Comparison of ENCODE assay signal across 20 cellular contexts in the genomic region with DNA sequence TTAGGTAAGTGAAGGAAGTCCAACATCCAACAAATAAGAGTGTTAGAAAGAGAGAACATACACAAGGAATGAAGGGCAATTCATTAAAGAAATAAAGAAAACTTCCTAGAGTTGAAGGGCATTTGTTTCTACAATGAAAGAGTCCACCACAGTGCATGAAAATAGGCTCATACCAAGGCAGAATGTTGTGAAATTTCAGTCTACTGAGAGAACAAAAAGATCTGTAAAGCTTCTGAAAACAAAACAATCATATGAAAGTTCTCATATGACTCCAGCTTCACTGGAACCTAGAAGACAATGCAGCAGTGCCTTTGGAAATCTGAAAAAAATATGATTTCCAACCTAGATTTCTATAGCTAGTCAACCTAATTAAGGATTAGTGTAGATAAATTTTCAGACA. TPM values are rescaled to one million over a fixed set of nuclear protein-coding genes. Genes with fewer than 3 reads are reported as not detected.
DNase-seq lines count a peak whose midpoint lies in the region; ATAC-seq and TF ChIP-seq lines count a peak whose summit lies in the region.
"Had no signal": no experiment of that assay in that cellular context is flagged by ENCODE, and none has a peak within 500 bp of the region (broad histone marks: within the 10 kb centered on the region; RNA-seq: fewer than 3 reads in every experiment).

No MANE protein-coding gene starts in this region.

- CTCF ChIA-PET in naive thymus-derived CD4-positive, alpha-beta T cell (lab: Charles Lee) = interaction anchor here (0.8 to 1.5 kb wide), 4 partner anchors 8 to 100 kb away, joined by 3 to 8 read pairs (median 4); no protein-coding TSS in a partner anchor

- peak; percentile 48 for ATAC-seq in left ventricle myocardium superior
- no peak for ATAC-seq in naive thymus-derived CD4-positive, alpha-beta T cell
- ATAC-seq in HG02571 (IDR thresholded peaks at IDR 0.05; ENCODE audit: unreplicated experiment) = no peak
- ATAC-seq: Panc1 had no signal

- peak overlapping the region in 5 of 9 donors; percentile 0 to 55 (median 6) for H3K27ac Mint-ChIP-seq in naive thymus-derived CD4-positive, alpha-beta T cell

- intact Hi-C loops in left ventricle myocardium superior (cut with micrococcal nuclease) = no loop called here
- intact Hi-C loops in naive thymus-derived CD4-positive, alpha-beta T cell (cut with micrococcal nuclease) = no loop called here

- H3K4me3 Mint-ChIP-seq in naive thymus-derived CD4-positive, alpha-beta T cell = no peak overlapping the region

- H3K4me3 ChIP-seq in right atrium auricular region = no peak overlapping the region
- H3K4me3 ChIP-seq in choroid plexus epithelial cell (ENCODE audit: low read depth, low read length) = no peak overlapping the region
- no peak overlapping the region for H3K4me3 ChIP-seq in naive thymus-derived CD4-positive, alpha-beta T cell (ENCODE audit: low read length)
- no peak overlapping the region for H3K4me3 ChIP-seq in tibial nerve

- peak; percentile 58 to 78 for TF ChIP-seq EP300 in tibial nerve (IDR thresholded peaks at IDR 0.05)

- no peaks in the 10 kb centered on the region for H3K27me3 Mint-ChIP-seq in naive thymus-derived CD4-positive, alpha-beta T cell

- peaks cover 0 to 26% (median 18%) of the 10 kb centered on the region in 7 donors for H3K4me1 Mint-ChIP-seq in naive thymus-derived CD4-positive, alpha-beta T cell

- DNase-seq in left ventricle myocardium superior (no peak), right atrium auricular region (ENCODE audit: low spot score) (no peak), choroid plexus epithelial cell (ENCODE audit: low read depth) (peak; percentile 30), tibial nerve (ENCODE audit: low spot score in 2 of 2) (no peak), iPS-NIHi7 (ENCODE audit: extremely low spot score) (no peak)
- no peak for DNase-seq in naive thymus-derived CD4-positive, alpha-beta T cell
- DNase-seq in activated CD8-positive, alpha-beta memory T cell treated with anti-CD3 and anti-CD28 coated beads for 24 hours = no peak
- DNase-seq: C1 segment of cervical spinal cord, DMS153, EL, GOT3, NCI-H1092, NCI-H2107, NCI-H2227 treated with DMSO at 0.1 percent for 48 hours, NCI-H524 had no signal

- H3K27me3 ChIP-seq in right atrium auricular region (no peaks in the 10 kb centered on the region), tibial nerve (no peaks in the 10 kb centered on the region)
- H3K27me3 ChIP-seq in naive thymus-derived CD4-positive, alpha-beta T cell (ENCODE audit: control insufficient read depth in 2 of 2, insufficient read depth in 2 of 2, low read length in 2 of 2) = no peaks in the 10 kb centered on the region

- TF ChIP-seq CTCF in right atrium auricular region (IDR thresholded peaks at IDR 0.05) (no peak), choroid plexus epithelial cell (conservative IDR thresholded peaks at IDR 0.05; ENCODE audit: low read depth, low read length) (no peak), tibial nerve (IDR thresholded peaks at IDR 0.05) (no peak)

- POLR2A ChIA-PET in naive thymus-derived CD4-positive, alpha-beta T cell (lab: Charles Lee) = interaction anchor here (0.6 to 0.7 kb wide), 2 partner anchors 8 to 85 kb away, joined by 3 to 4 read pairs; no protein-coding TSS in a partner anchor

- H3K4me1 ChIP-seq in right atrium auricular region = no peaks in the 10 kb centered on the region
- H3K4me1 ChIP-seq in naive thymus-derived CD4-positive, alpha-beta T cell (ENCODE audit: control insufficient read depth in 2 of 2, insufficient read depth in 2 of 2, low read length in 2 of 2) = no peaks in the 10 kb centered on the region
- H3K4me1 ChIP-seq in tibial nerve = peaks cover 0 to 21% (median 3%) of the 10 kb centered on the region in 4 donors

- H3K27ac ChIP-seq in right atrium auricular region = no peak overlapping the region
- H3K27ac ChIP-seq in naive thymus-derived CD4-positive, alpha-beta T cell (ENCODE audit: low read depth, low read length) = no peak overlapping the region
- peak overlapping the region; percentile 45 to 87 (median 68) for H3K27ac ChIP-seq in tibial nerve
- H3K27ac ChIP-seq: KMS-11 had no signal

- peaks cover 0 to 18% (median 0%) of the 10 kb centered on the region in 5 donors for H3K36me3 Mint-ChIP-seq in naive thymus-derived CD4-positive, alpha-beta T cell

- peaks cover 0 to 7% (median 0%) of the 10 kb centered on the region in 11 donors for H3K9me3 Mint-ChIP-seq in naive thymus-derived CD4-positive, alpha-beta T cell

- no peaks in the 10 kb centered on the region for H3K36me3 ChIP-seq in right atrium auricular region
- H3K36me3 ChIP-seq in naive thymus-derived CD4-positive, alpha-beta T cell (ENCODE audit: control insufficient read depth in 2 of 3, insufficient read depth in 3 of 3, low read length in 3 of 3) = no peaks in the 10 kb centered on the region
- H3K36me3 ChIP-seq in tibial nerve = no peaks in the 10 kb centered on the region

- no peaks in the 10 kb centered on the region for H3K9me3 ChIP-seq in right atrium auricular region
- H3K9me3 ChIP-seq in naive thymus-derived CD4-positive, alpha-beta T cell (ENCODE audit: control insufficient read depth in 2 of 3, low read length in 3 of 3) = no peaks in the 10 kb centered on the region
- no peaks in the 10 kb centered on the region for H3K9me3 ChIP-seq in tibial nerve

- TF ChIP-seq POLR2A in tibial nerve (IDR thresholded peaks at IDR 0.05) = no peak

RNA-seq across cellular contexts. Expression of gene C5orf58, which starts 5.7 kb away (rescaled TPM):
- total RNA-seq in left ventricle myocardium superior (not detected), right atrium auricular region (not detected), tibial nerve (1 to 10 TPM in 1 of 4 donors, not detected in 3; 1.5 TPM)
- not detected for total RNA-seq in naive thymus-derived CD4-positive, alpha-beta T cell
- polyA plus RNA-seq in naive thymus-derived CD4-positive, alpha-beta T cell = 1 to 10 TPM; 1.6 to 2.0 TPM
- total RNA-seq: A673, M059J had no signal

RNA-seq across cellular contexts. Expression of gene LCP2, which starts 59.1 kb away (rescaled TPM):
- 7.1 TPM for total RNA-seq in left ventricle myocardium superior
- total RNA-seq in right atrium auricular region = 1 to 10 TPM; 3.9 to 6.5 TPM
- 100 to 1,000 TPM; 291 to 414 (median 306) TPM for total RNA-seq in naive thymus-derived CD4-positive, alpha-beta T cell
- 100 to 1,000 TPM; 189 to 295 TPM for polyA plus RNA-seq in naive thymus-derived CD4-positive, alpha-beta T cell
- total RNA-seq in tibial nerve = 10 to 100 TPM; 27.5 to 53.8 (median 47.3) TPM
- total RNA-seq: A673 had no signal

Comparison
In these comparisons a context has a peak if more than half of its experiments do, and no peak if none do; other contexts are left out.
1. H3K27ac ChIP-seq: peak in tibial nerve (4 of 4); none in right atrium auricular region (0 of 2) and naive thymus-derived CD4-positive, alpha-beta T cell (single experiment).
2. RNA of gene LCP2, which starts 59.1 kb away (total RNA-seq): 291 to 414 TPM in naive thymus-derived CD4-positive, alpha-beta T cell; 27.5 to 53.8 TPM in tibial nerve, 7.1 TPM in left ventricle myocardium superior (single experiment) and 3.9 to 6.5 TPM in right atrium auricular region; every median in the first group is over 4 times any median in the second.